In the genomic region with DNA sequence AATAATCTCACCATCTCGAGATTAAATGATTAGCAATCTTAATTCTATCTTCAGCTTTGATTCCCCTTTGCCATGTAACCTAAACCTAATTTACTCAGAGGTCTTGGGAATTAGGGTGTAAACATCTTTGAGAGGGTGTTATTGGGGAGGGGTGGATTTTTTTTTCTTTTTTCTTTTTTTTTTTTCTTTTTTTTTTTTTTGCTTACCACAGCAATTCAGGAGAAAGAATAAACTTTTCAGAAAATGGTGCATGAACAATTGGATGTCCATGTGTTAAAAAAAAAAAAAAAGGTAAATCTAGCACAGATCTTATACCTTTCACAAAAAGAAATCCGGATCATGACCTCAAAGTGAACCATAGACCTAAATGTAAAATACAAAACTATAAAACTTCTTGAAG, we compare ENCODE assay signal across 3 cellular contexts.
TF ChIP-seq lines count a peak whose summit lies in the region.

No MANE protein-coding gene starts in this region.

TF ChIP-seq in HepG2, 621 proteins besides CTCF, POLR2A, EP300 and RAD21:
- no peak for TF ChIP-seq ASH2L (IDR thresholded peaks at IDR 0.05; ENCODE audit: insufficient read length, low read depth, low read length)
- TF ChIP-seq MAFF (IDR thresholded peaks at IDR 0.05; ENCODE audit: low read depth, low read length) = peak; percentile 68
- TF ChIP-seq MAFK (conservative IDR thresholded peaks at IDR 0.05 in 1 of 2, IDR thresholded peaks at IDR 0.05 in 1 of 2; ENCODE audit: low read length in 2 of 2) = peak; percentile 62 to 90

TF ChIP-seq in IMR-90, 13 proteins besides CTCF, POLR2A, EP300 and RAD21:
- no peak for TF ChIP-seq SMC3 (IDR thresholded peaks at IDR 0.05; ENCODE audit: low read depth, low read length)
- TF ChIP-seq MAZ (IDR thresholded peaks at IDR 0.05; ENCODE audit: borderline replicate concordance, low read depth, low read length) = no peak
- peak; percentile 80 for TF ChIP-seq MAFK (IDR thresholded peaks at IDR 0.05; ENCODE audit: low read depth, low read length)

TF ChIP-seq in H1, 55 proteins besides CTCF, POLR2A, EP300 and RAD21:
- no peak for TF ChIP-seq CHD7 (IDR thresholded peaks at IDR 0.05; ENCODE audit: insufficient replicate concordance, low read length)
- no peak for TF ChIP-seq SIN3A (conservative IDR thresholded peaks at IDR 0.05 in 1 of 2, IDR thresholded peaks at IDR 0.05 in 1 of 2; ENCODE audit: low read depth in 1 of 2, low read length in 2 of 2)
